ENCODE assay signal across 10 cellular contexts in the genomic region with DNA sequence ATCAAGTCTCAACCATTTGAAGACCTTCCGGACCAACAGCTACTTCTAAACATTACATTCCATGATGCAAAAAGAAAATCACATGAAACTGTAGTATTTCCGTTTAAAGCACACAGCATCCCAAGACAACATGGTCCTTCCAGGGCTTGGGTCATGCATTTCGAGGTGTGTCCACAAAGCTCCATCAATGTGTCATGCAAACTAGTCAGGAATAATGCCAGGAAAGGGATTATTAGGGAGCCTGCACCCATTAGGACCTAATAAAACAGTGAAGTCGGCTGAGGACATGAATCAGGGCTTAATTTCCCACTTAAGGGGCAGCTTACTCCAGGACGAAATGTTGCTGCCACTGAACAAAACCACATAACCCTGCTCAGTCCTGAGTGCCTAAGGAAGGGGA.
"Had no signal": no experiment of that assay in that cellular context is flagged by ENCODE, and none has a peak within 500 bp of the region (broad histone marks: within the 10 kb centered on the region; RNA-seq: fewer than 3 reads in every experiment).

No MANE protein-coding gene starts in this region.

- H3K36me3 ChIP-seq: colonic mucosa, neural progenitor cell, tibial artery, uterus had no signal

- H3K4me2 ChIP-seq: neural progenitor cell had no signal

- H3K27ac ChIP-seq: body of pancreas, colonic mucosa, neural progenitor cell, tibial artery, uterus had no signal

- H2AFZ ChIP-seq: neural progenitor cell had no signal

- H3K9me3 ChIP-seq: body of pancreas, colonic mucosa, tibial artery, uterus had no signal

- H3K4me1 ChIP-seq: colonic mucosa, neural progenitor cell, tibial artery, uterus had no signal

- H3K27me3 ChIP-seq: body of pancreas, colonic mucosa, neural progenitor cell, tibial artery, uterus had no signal

- H3K9ac ChIP-seq: neural progenitor cell had no signal

- H3K4me3 ChIP-seq: body of pancreas, colonic mucosa, neural progenitor cell, tibial artery, uterus had no signal

- DNase-seq: activated CD4-positive, alpha-beta T cell treated with anti-CD3 and anti-CD28 coated beads, Interleukin-2, amount 10 ng/mL, durations not matched to agents 7 days and 5 days; activated CD4-positive, CD25-positive, alpha-beta regulatory T cell; activated T-cell treated with anti-CD3 and anti-CD28 coated beads, Interleukin-2, amount 50 U/mL, for 72 hours; colonic mucosa; naive thymus-derived CD4-positive, alpha-beta T cell; stimulated activated naive CD8-positive, alpha-beta T cell treated with anti-CD3 and anti-CD28 coated beads, Interleukin-15, Interleukin-2, amounts not matched to agents 100 U/mL and 50 U/mL, for 24 hours; tibial artery; uterus had no signal

- ATAC-seq: activated T-cell treated with anti-CD3 and anti-CD28 coated beads, Interleukin-2, amount 50 U/mL, for 72 hours; body of pancreas; naive thymus-derived CD4-positive, alpha-beta T cell; stimulated activated naive CD8-positive, alpha-beta T cell treated with anti-CD3 and anti-CD28 coated beads, Interleukin-15, Interleukin-2, amounts not matched to agents 100 U/mL and 50 U/mL, for 24 hours had no signal
